In the genomic region with DNA sequence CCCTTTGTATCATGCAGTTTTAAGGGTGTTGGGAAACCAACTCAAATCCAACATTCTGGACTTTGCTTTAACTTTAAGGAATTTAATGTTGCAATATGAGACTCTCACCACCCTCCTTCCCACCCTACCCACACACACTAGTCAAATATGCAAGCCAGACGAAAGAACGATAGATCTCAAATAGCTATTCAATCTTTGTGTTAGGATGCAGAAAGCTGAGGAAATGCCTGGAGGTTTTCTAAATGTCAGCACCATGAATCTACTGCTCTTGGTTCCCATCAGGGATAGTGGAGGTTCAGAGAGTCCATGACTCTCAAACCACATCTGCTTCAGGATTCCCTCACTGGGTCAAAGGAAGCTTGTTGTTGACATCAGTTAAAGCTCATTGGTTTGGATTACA, we compare ENCODE assay signal across 1 cellular context.
TF ChIP-seq lines count a peak whose summit lies in the region.

No MANE protein-coding gene starts in this region.

TF ChIP-seq in HEK293, 187 proteins besides CTCF, POLR2A, EP300 and RAD21 (continued from another document):
- TF ChIP-seq, protein P1, sequence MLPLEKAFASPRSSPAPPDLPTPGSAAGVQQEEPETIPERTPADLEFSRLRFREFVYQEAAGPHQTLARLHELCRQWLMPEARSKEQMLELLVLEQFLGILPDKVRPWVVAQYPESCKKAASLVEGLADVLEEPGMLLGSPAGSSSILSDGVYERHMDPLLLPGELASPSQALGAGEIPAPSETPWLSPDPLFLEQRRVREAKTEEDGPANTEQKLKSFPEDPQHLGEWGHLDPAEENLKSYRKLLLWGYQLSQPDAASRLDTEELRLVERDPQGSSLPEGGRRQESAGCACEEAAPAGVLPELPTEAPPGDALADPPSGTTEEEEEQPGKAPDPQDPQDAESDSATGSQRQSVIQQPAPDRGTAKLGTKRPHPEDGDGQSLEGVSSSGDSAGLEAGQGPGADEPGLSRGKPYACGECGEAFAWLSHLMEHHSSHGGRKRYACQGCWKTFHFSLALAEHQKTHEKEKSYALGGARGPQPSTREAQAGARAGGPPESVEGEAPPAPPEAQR (tag by site-specific recombination; IDR thresholded peaks at IDR 0.05): no peak
- TF ChIP-seq ZBTB17 (tag by site-specific recombination; IDR thresholded peaks at IDR 0.05): peak; percentile 82
TF ChIP-seq in HEK293: peak in this region for 2.
